19 cellular contexts compared by ENCODE assay signal in the genomic region with DNA sequence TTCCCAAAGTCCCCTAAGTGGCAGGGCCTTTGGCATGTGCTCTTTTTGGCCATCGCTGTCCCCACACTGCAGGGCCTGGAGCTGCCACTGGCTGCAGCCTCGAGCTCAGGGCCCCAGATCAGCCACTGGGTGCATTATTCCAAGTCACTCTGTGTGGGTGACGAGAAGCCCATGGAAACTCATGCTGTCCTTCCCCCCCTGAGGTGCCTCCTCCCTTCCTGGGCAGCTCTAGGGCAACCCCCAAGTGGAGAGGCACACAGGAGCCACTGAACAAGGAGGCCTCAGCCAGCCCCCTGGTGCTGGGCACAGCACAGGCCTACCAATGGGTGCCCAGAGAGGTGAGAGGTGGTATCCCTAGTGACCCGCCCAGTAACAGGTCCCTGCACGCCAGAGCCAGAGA.
DNase-seq lines count a peak whose midpoint lies in the region; ATAC-seq and TF ChIP-seq lines count a peak whose summit lies in the region.
"Had no signal": no experiment of that assay in that cellular context is flagged by ENCODE, and none has a peak within 500 bp of the region (broad histone marks: within the 10 kb centered on the region; RNA-seq: fewer than 3 reads in every experiment).

No MANE protein-coding gene starts in this region.

- H3K9me3 ChIP-seq in heart right ventricle (no peaks in the 10 kb centered on the region), mucosa of descending colon (no peaks in the 10 kb centered on the region), esophagus squamous epithelium (no peaks in the 10 kb centered on the region)
- H3K9me3 ChIP-seq: A549 had no signal

- ATAC-seq in left ventricle myocardium superior = no peak
- no peak for ATAC-seq in heart right ventricle
- peak; percentile 36; the same call in 1 of the 2 replicates for ATAC-seq in WTC11
- ATAC-seq in mucosa of descending colon = no peak
- ATAC-seq in GM21723 (IDR thresholded peaks at IDR 0.05; ENCODE audit: unreplicated experiment) = no peak
- ATAC-seq: A549 had no signal

- intact Hi-C loops in left ventricle myocardium superior (cut with micrococcal nuclease) (no loop called here), heart right ventricle (cut with DNase I) (loop anchor here in 1 of 10 donors (10.0 kb wide), 1 partner anchor 127 kb away; no protein-coding TSS in a partner anchor), mucosa of descending colon (cut with DNase I, micrococcal nuclease) (no loop called here), esophagus squamous epithelium (cut with DNase I) (no loop called here)

- H3K27ac Mint-ChIP-seq in WTC11 = no peak overlapping the region
- H3K27ac Mint-ChIP-seq in immature natural killer cell = no peak overlapping the region
- H3K27ac Mint-ChIP-seq: CD4-positive, alpha-beta memory T cell; HFFc6 had no signal

- H3K4me1 Mint-ChIP-seq in WTC11 = no peaks in the 10 kb centered on the region
- no peaks in the 10 kb centered on the region for H3K4me1 Mint-ChIP-seq in immature natural killer cell

- H3K27me3 ChIP-seq in heart right ventricle = peaks cover 0 to 35% (median 5%) of the 10 kb centered on the region in 7 donors
- H3K27me3 ChIP-seq in esophagus squamous epithelium = peaks cover 0 to 25% (median 0%) of the 10 kb centered on the region in 4 donors

- WGBS in heart right ventricle, 2 donors = 76 to 77% methylated on average over 5 of the region's 5 CpGs
- 74 to 80% methylated on average over 2 to 5 of the region's 5 CpGs for WGBS in esophagus squamous epithelium, 2 donors

- peaks cover 0 to 10% (median 0%) of the 10 kb centered on the region in 9 donors for H3K4me1 ChIP-seq in heart right ventricle
- no peaks in the 10 kb centered on the region for H3K4me1 ChIP-seq in mucosa of descending colon (ENCODE audit: low read depth)
- H3K4me1 ChIP-seq in esophagus squamous epithelium = peaks cover 0 to 59% (median 15%) of the 10 kb centered on the region in 3 donors

- H3K4me3 Mint-ChIP-seq in WTC11 (no peak overlapping the region), immature natural killer cell (no peak overlapping the region)
- H3K4me3 Mint-ChIP-seq: H9, HFFc6 had no signal

- no peaks in the 10 kb centered on the region for H3K36me3 Mint-ChIP-seq in WTC11
- no peaks in the 10 kb centered on the region for H3K36me3 Mint-ChIP-seq in immature natural killer cell
- H3K36me3 Mint-ChIP-seq: CD4-positive, alpha-beta memory T cell had no signal

- no peak for TF ChIP-seq POLR2A in esophagus squamous epithelium (IDR thresholded peaks at IDR 0.05)

- H3K36me3 ChIP-seq in heart right ventricle (no peaks in the 10 kb centered on the region), mucosa of descending colon (ENCODE audit: low read depth) (no peaks in the 10 kb centered on the region), esophagus squamous epithelium (no peaks in the 10 kb centered on the region)

- peak; percentile 3 for DNase-seq in left ventricle myocardium superior
- no peak for DNase-seq in heart right ventricle
- DNase-seq in WTC11 (ENCODE audit: low spot score) = no peak
- DNase-seq in mucosa of descending colon = peak in 2 of 3 donors; percentile 11 to 12
- DNase-seq in esophagus squamous epithelium (lab: John Stamatoyannopoulos, UW) = no peak
- no peak for DNase-seq in immature natural killer cell
- DNase-seq: 8988T; C1 segment of cervical spinal cord; Calu3; CD4-positive, alpha-beta memory T cell; COR-L47; DMS53; DMS79 treated with DMSO at 0.1 percent for 48 hours; GF-D8; GOT3; H9; HFFc6 had no signal

- H3K27ac ChIP-seq in heart right ventricle (no peak overlapping the region), esophagus squamous epithelium (no peak overlapping the region)
- H3K27ac ChIP-seq: A549 had no signal

- H3K27me3 Mint-ChIP-seq in WTC11 (ENCODE audit: low read depth) = no peaks in the 10 kb centered on the region
- H3K27me3 Mint-ChIP-seq in immature natural killer cell (ENCODE audit: low read depth in 3 of 3) = peaks cover 3 to 10% (median 9%) of the 10 kb centered on the region in 3 donors

- POLR2A ChIA-PET in WTC11 (lab: Charles Lee) = no interaction called here

- H3K9me3 Mint-ChIP-seq in WTC11 (no peaks in the 10 kb centered on the region), immature natural killer cell (no peaks in the 10 kb centered on the region)
- H3K9me3 Mint-ChIP-seq: CD4-positive, alpha-beta memory T cell; H9; HFFc6 had no signal

- H3K4me3 ChIP-seq in heart right ventricle = no peak overlapping the region
- H3K4me3 ChIP-seq in mucosa of descending colon = no peak overlapping the region
- H3K4me3 ChIP-seq in esophagus squamous epithelium = no peak overlapping the region
- H3K4me3 ChIP-seq: A549 had no signal

- CTCF ChIA-PET in WTC11 (lab: Charles Lee) = interaction anchor here (1.3 to 1.9 kb wide), 3 partner anchors 54 to 159 kb away, joined by 4 to 5 read pairs (median 5); no protein-coding TSS in a partner anchor

- TF ChIP-seq CTCF in heart right ventricle (IDR thresholded peaks at IDR 0.05) (no peak), WTC11 (IDR thresholded peaks at IDR 0.05) (no peak), mucosa of descending colon (IDR thresholded peaks at IDR 0.05) (no peak), esophagus squamous epithelium (IDR thresholded peaks at IDR 0.05) (no peak)

TF ChIP-seq in WTC11, 78 proteins besides CTCF, POLR2A, EP300 and RAD21 (continues in another document):
- TF ChIP-seq, protein P1, sequence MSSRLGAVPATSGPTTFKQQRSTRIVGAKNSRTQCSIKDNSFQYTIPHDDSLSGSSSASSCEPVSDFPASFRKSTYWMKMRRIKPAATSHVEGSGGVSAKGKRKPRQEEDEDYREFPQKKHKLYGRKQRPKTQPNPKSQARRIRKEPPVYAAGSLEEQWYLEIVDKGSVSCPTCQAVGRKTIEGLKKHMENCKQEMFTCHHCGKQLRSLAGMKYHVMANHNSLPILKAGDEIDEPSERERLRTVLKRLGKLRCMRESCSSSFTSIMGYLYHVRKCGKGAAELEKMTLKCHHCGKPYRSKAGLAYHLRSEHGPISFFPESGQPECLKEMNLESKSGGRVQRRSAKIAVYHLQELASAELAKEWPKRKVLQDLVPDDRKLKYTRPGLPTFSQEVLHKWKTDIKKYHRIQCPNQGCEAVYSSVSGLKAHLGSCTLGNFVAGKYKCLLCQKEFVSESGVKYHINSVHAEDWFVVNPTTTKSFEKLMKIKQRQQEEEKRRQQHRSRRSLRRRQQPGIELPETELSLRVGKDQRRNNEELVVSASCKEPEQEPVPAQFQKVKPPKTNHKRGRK (CRISPR knock-in tag; IDR thresholded peaks at IDR 0.05; ENCODE audit: borderline replicate concordance) = no peak
- TF ChIP-seq, protein P2, sequence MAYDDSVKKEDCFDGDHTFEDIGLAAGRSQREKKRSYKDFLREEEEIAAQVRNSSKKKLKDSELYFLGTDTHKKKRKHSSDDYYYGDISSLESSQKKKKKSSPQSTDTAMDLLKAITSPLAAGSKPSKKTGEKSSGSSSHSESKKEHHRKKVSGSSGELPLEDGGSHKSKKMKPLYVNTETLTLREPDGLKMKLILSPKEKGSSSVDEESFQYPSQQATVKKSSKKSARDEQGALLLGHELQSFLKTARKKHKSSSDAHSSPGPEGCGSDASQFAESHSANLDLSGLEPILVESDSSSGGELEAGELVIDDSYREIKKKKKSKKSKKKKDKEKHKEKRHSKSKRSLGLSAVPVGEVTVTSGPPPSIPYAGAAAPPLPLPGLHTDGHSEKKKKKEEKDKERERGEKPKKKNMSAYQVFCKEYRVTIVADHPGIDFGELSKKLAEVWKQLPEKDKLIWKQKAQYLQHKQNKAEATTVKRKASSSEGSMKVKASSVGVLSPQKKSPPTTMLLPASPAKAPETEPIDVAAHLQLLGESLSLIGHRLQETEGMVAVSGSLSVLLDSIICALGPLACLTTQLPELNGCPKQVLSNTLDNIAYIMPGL (CRISPR knock-in tag; IDR thresholded peaks at IDR 0.05) = no peak
- no peak for TF ChIP-seq NFATC4 (CRISPR knock-in tag; IDR thresholded peaks at IDR 0.05)
- TF ChIP-seq NR1H2 (CRISPR knock-in tag; IDR thresholded peaks at IDR 0.05) = no peak
- TF ChIP-seq TEAD4 (CRISPR knock-in tag; IDR thresholded peaks at IDR 0.05) = no peak
- TF ChIP-seq SOX15 (CRISPR knock-in tag; IDR thresholded peaks at IDR 0.05) = no peak
- no peak for TF ChIP-seq ATF2 (CRISPR knock-in tag; IDR thresholded peaks at IDR 0.05; ENCODE audit: borderline replicate concordance, low read depth)
- TF ChIP-seq ZSCAN18 (CRISPR knock-in tag; IDR thresholded peaks at IDR 0.05) = no peak
- TF ChIP-seq NFE2L1 (CRISPR knock-in tag; IDR thresholded peaks at IDR 0.05) = no peak

Comparison
In these comparisons a context has a peak if more than half of its experiments do, and no peak if none do; other contexts are left out.
1. DNase-seq: peak in left ventricle myocardium superior (single experiment) and mucosa of descending colon (2 of 3); none in heart right ventricle (0 of 2), WTC11 (single experiment), esophagus squamous epithelium (single experiment) and immature natural killer cell (0 of 3).